15 cellular contexts compared by ENCODE assay signal in the genomic region with DNA sequence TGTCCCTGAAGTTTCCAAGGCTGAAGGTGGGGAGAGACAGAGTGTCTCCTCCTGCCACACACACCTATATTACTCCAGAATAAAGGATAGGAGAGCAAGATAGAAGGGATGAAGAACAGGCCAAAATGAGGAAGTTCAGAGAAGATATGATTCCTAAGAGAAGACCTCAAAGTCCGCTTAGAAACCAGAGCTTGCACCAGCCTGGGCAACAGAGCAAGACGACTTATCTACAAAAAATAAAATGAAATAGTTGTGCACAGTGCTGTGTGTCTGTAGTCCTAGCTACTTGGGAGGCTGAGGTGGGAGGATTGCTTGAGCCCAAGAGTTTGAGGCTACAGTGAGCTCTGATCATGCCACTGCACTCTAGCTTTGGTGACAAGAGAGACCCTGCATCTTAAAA.
DNase-seq lines count a peak whose midpoint lies in the region; ATAC-seq, FAIRE-seq and TF ChIP-seq lines count a peak whose summit lies in the region.
"Had no signal": no experiment of that assay in that cellular context is flagged by ENCODE, and none has a peak within 500 bp of the region (broad histone marks: within the 10 kb centered on the region; RNA-seq: fewer than 3 reads in every experiment).

No MANE protein-coding gene starts in this region.

- DNase-seq in activated CD4-positive, alpha-beta T cell treated with anti-CD3 and anti-CD28 coated beads, Interleukin-2, amount 10 ng/mL, durations not matched to agents 24 days and 14 days = peak; percentile 51
- no peak for DNase-seq in activated CD4-positive, alpha-beta T cell treated with anti-CD3 and anti-CD28 coated beads for 48 hours
- no peak for DNase-seq in T-helper 2 cell treated with Interferon-gamma antibody and Interleukin-4, amounts not matched to agents 5 μg/mL and 100 μg/mL, for 36 hours (ENCODE audit: low spot score)
- DNase-seq in natural killer cell treated with Interleukin-12 subunit alpha and Interleukin-12 subunit beta and Interleukin-15 and Interleukin-18, amount 100 ng/mL, for 72 hours (ENCODE audit: low spot score) = no peak
- DNase-seq in NCI-H510A treated with DMSO at 0.1 percent for 48 hours (lab: John Stamatoyannopoulos, UW) = no peak
- DNase-seq in GM12892 (ENCODE audit: insufficient read length) = no peak
- DNase-seq: H9; IMR-90; NCI-H2029 treated with DMSO at 0.1 percent for 48 hours; NK-92 treated with Interleukin-12 subunit alpha and Interleukin-12 subunit beta, amount 100 ng/mL, for 24 hours; upper lobe of left lung had no signal

- H3K4me1 Mint-ChIP-seq in activated CD4-positive, alpha-beta T cell treated with anti-CD3 and anti-CD28 coated beads, Interleukin-2, amount 10 ng/mL, durations not matched to agents 24 days and 14 days = peaks cover 33% of the 10 kb centered on the region
- H3K4me1 Mint-ChIP-seq in T-helper 2 cell treated with Interferon-gamma antibody and Interleukin-4, amounts not matched to agents 5 μg/mL and 100 μg/mL, for 36 hours (ENCODE audit: low read depth) = peaks cover 31% of the 10 kb centered on the region
- H3K4me1 Mint-ChIP-seq in natural killer cell treated with Interleukin-12 subunit alpha and Interleukin-12 subunit beta and Interleukin-15 and Interleukin-18, amount 100 ng/mL, for 72 hours (ENCODE audit: low read depth in 2 of 2) = peaks cover 41% of the 10 kb centered on the region in 2 donors

- TF ChIP-seq POLR2A in GM12892 (IDR thresholded peaks at IDR 0.05; ENCODE audit: low read depth, low read length) = no peak

- no peaks in the 10 kb centered on the region for H3K36me3 Mint-ChIP-seq in activated CD4-positive, alpha-beta T cell treated with anti-CD3 and anti-CD28 coated beads, Interleukin-2, amount 10 ng/mL, durations not matched to agents 24 days and 14 days (ENCODE audit: low read depth)
- H3K36me3 Mint-ChIP-seq in T-helper 2 cell treated with Interferon-gamma antibody and Interleukin-4, amounts not matched to agents 5 μg/mL and 100 μg/mL, for 36 hours (ENCODE audit: low read depth) = peaks cover 5% of the 10 kb centered on the region
- H3K36me3 Mint-ChIP-seq in natural killer cell treated with Interleukin-12 subunit alpha and Interleukin-12 subunit beta and Interleukin-15 and Interleukin-18, amount 100 ng/mL, for 72 hours = no peaks in the 10 kb centered on the region
- H3K36me3 Mint-ChIP-seq: WTC11 had no signal

- no peak for FAIRE-seq in GM12892 (lab: Jason Lieb, UNC)
- FAIRE-seq: A204.1 had no signal

- peaks cover 5% of the 10 kb centered on the region for H3K9me3 Mint-ChIP-seq in activated CD4-positive, alpha-beta T cell treated with anti-CD3 and anti-CD28 coated beads, Interleukin-2, amount 10 ng/mL, durations not matched to agents 24 days and 14 days
- H3K9me3 Mint-ChIP-seq in T-helper 2 cell treated with Interferon-gamma antibody and Interleukin-4, amounts not matched to agents 5 μg/mL and 100 μg/mL, for 36 hours = peaks cover 5% of the 10 kb centered on the region
- H3K9me3 Mint-ChIP-seq in natural killer cell treated with Interleukin-12 subunit alpha and Interleukin-12 subunit beta and Interleukin-15 and Interleukin-18, amount 100 ng/mL, for 72 hours = no peaks in the 10 kb centered on the region
- H3K9me3 Mint-ChIP-seq: H9 had no signal

- peak; percentile 32 for ATAC-seq in HG02943 (IDR thresholded peaks at IDR 0.05; ENCODE audit: low read depth, unreplicated experiment)
- ATAC-seq in natural killer cell treated with Interleukin-12 subunit alpha and Interleukin-12 subunit beta and Interleukin-15 and Interleukin-18, amount 100 ng/mL, for 72 hours = no peak
- ATAC-seq in HG02938 (IDR thresholded peaks at IDR 0.05; ENCODE audit: unreplicated experiment) = no peak
- ATAC-seq: WTC11 had no signal

- peak overlapping the region; percentile 81 for H3K27ac Mint-ChIP-seq in activated CD4-positive, alpha-beta T cell treated with anti-CD3 and anti-CD28 coated beads, Interleukin-2, amount 10 ng/mL, durations not matched to agents 24 days and 14 days
- H3K27ac Mint-ChIP-seq in T-helper 2 cell treated with Interferon-gamma antibody and Interleukin-4, amounts not matched to agents 5 μg/mL and 100 μg/mL, for 36 hours = peak overlapping the region; percentile 85
- H3K27ac Mint-ChIP-seq in natural killer cell treated with Interleukin-12 subunit alpha and Interleukin-12 subunit beta and Interleukin-15 and Interleukin-18, amount 100 ng/mL, for 72 hours = peak overlapping the region; percentile 63 to 77
- H3K27ac Mint-ChIP-seq: H9, WTC11 had no signal

- H3K4me3 Mint-ChIP-seq in activated CD4-positive, alpha-beta T cell treated with anti-CD3 and anti-CD28 coated beads, Interleukin-2, amount 10 ng/mL, durations not matched to agents 24 days and 14 days = peak overlapping the region; percentile 63
- H3K4me3 Mint-ChIP-seq in T-helper 2 cell treated with Interferon-gamma antibody and Interleukin-4, amounts not matched to agents 5 μg/mL and 100 μg/mL, for 36 hours = peak overlapping the region; percentile 78
- H3K4me3 Mint-ChIP-seq in natural killer cell treated with Interleukin-12 subunit alpha and Interleukin-12 subunit beta and Interleukin-15 and Interleukin-18, amount 100 ng/mL, for 72 hours = peak overlapping the region; percentile 84
- H3K4me3 Mint-ChIP-seq: H9, WTC11 had no signal

- intact Hi-C loops in activated CD4-positive, alpha-beta T cell treated with anti-CD3 and anti-CD28 coated beads, Interleukin-2, amount 10 ng/mL, durations not matched to agents 24 days and 14 days (cut with micrococcal nuclease) = loop anchor here (5.0 kb wide), 4 partner anchors 37 to 227 kb away; a partner anchor contains a TSS

- H3K27me3 Mint-ChIP-seq in activated CD4-positive, alpha-beta T cell treated with anti-CD3 and anti-CD28 coated beads, Interleukin-2, amount 10 ng/mL, durations not matched to agents 24 days and 14 days = no peaks in the 10 kb centered on the region
- no peaks in the 10 kb centered on the region for H3K27me3 Mint-ChIP-seq in T-helper 2 cell treated with Interferon-gamma antibody and Interleukin-4, amounts not matched to agents 5 μg/mL and 100 μg/mL, for 36 hours (ENCODE audit: low read depth)
- no peaks in the 10 kb centered on the region for H3K27me3 Mint-ChIP-seq in natural killer cell treated with Interleukin-12 subunit alpha and Interleukin-12 subunit beta and Interleukin-15 and Interleukin-18, amount 100 ng/mL, for 72 hours
